ENCODE assay signal across 1 cellular context in genomic region chr5:81761270-81761669, GRCh38.
TF ChIP-seq lines count a peak whose summit lies in the region.

No MANE protein-coding gene starts in this region.

TF ChIP-seq in K562, 482 proteins besides CTCF, POLR2A, EP300 and RAD21:
- TF ChIP-seq TAF7 (tag; IDR thresholded peaks at IDR 0.05): no peak
- no peak for TF ChIP-seq GTF3C2 (IDR thresholded peaks at IDR 0.05; ENCODE audit: borderline replicate concordance, extremely low read depth, insufficient read length)
- no peak for TF ChIP-seq CGGBP1 (CRISPR knock-in tag; IDR thresholded peaks at IDR 0.05)
- TF ChIP-seq PKNOX1 (IDR thresholded peaks at IDR 0.05): peak; percentile 32; the same call in 1 of the 2 replicates
- TF ChIP-seq MYNN (IDR thresholded peaks at IDR 0.05): no peak
- TF ChIP-seq MYNN (CRISPR knock-in tag; IDR thresholded peaks at IDR 0.05): no peak
- 0 out of 2 replicates have a peak, but pooled peaks have one; percentile 16 for TF ChIP-seq MGA (IDR thresholded peaks at IDR 0.05)
- no peak for TF ChIP-seq RHOXF2B (CRISPR knock-in tag; conservative IDR thresholded peaks at IDR 0.05)
- TF ChIP-seq ZNF592 (IDR thresholded peaks at IDR 0.05): 0 out of 2 replicates have a peak, but pooled peaks have one; percentile 19
- no peak for TF ChIP-seq ZNF589 (CRISPR knock-in tag; IDR thresholded peaks at IDR 0.05; ENCODE audit: low read depth)
- TF ChIP-seq MTF1 (CRISPR knock-in tag; IDR thresholded peaks at IDR 0.05; ENCODE audit: borderline replicate concordance): no peak
- TF ChIP-seq ZNF79 (CRISPR knock-in tag; IDR thresholded peaks at IDR 0.05; ENCODE audit: low read depth): no peak
- TF ChIP-seq ZNF695 (CRISPR knock-in tag; IDR thresholded peaks at IDR 0.05): no peak
- TF ChIP-seq ZBTB9 (CRISPR knock-in tag; IDR thresholded peaks at IDR 0.05): no peak
- no peak for TF ChIP-seq SUPT5H (IDR thresholded peaks at IDR 0.05)
- TF ChIP-seq RBFOX2 (IDR thresholded peaks at IDR 0.05; ENCODE audit: low read depth, low read length): no peak
- no peak for TF ChIP-seq ZNF311 (CRISPR knock-in tag; IDR thresholded peaks at IDR 0.05)
- peak; percentile 96 for TF ChIP-seq ZNF316 (IDR thresholded peaks at IDR 0.05)
- no peak for TF ChIP-seq TAF9B (IDR thresholded peaks at IDR 0.05; ENCODE audit: partially characterized antibody)
- TF ChIP-seq MNT (conservative IDR thresholded peaks at IDR 0.05): peak; percentile 66 to 67; a peak in 3 of 4 replicates
- TF ChIP-seq MEIS2 (IDR thresholded peaks at IDR 0.05; ENCODE audit: partially characterized antibody): peak; percentile 63
- no peak for TF ChIP-seq ZFP36 (IDR thresholded peaks at IDR 0.05; ENCODE audit: low read depth, low read length, partially characterized antibody)
- TF ChIP-seq KLF16 (IDR thresholded peaks at IDR 0.05): no peak
- no peak for TF ChIP-seq CBFA2T3 (IDR thresholded peaks at IDR 0.05)
- TF ChIP-seq BMI1 (IDR thresholded peaks at IDR 0.05; ENCODE audit: low read length): no peak
- TF ChIP-seq MAFG (tag; conservative IDR thresholded peaks at IDR 0.05): peak; percentile 71
- TF ChIP-seq L3MBTL2 (IDR thresholded peaks at IDR 0.05): peak; percentile 23; the same call in 1 of the 2 replicates
- no peak for TF ChIP-seq KAT2B (IDR thresholded peaks at IDR 0.05; ENCODE audit: low read depth, low read length)
- TF ChIP-seq MAFK (IDR thresholded peaks at IDR 0.05; ENCODE audit: low read length): peak; percentile 56; the same call in 1 of the 2 replicates
- TF ChIP-seq NBN (IDR thresholded peaks at IDR 0.05; ENCODE audit: low read depth): no peak
- peak; percentile 88 for TF ChIP-seq C11orf30 (IDR thresholded peaks at IDR 0.05; ENCODE audit: low read depth)
- no peak for TF ChIP-seq HMGN3 (IDR thresholded peaks at IDR 0.05; ENCODE audit: borderline replicate concordance, extremely low read depth, insufficient read length, low read depth, low read length)
- no peak for TF ChIP-seq ZNF436 (CRISPR knock-in tag; IDR thresholded peaks at IDR 0.05)
- TF ChIP-seq FOXA3 (CRISPR knock-in tag; conservative IDR thresholded peaks at IDR 0.05 in 1 of 2, IDR thresholded peaks at IDR 0.05 in 1 of 2): no peak
- TF ChIP-seq ZBTB1 (CRISPR knock-in tag; IDR thresholded peaks at IDR 0.05; ENCODE audit: borderline replicate concordance, low read depth): no peak
- TF ChIP-seq CSDE1 (IDR thresholded peaks at IDR 0.05): no peak
- TF ChIP-seq CHCHD3 (CRISPR knock-in tag; IDR thresholded peaks at IDR 0.05): no peak
- TF ChIP-seq EP400 (IDR thresholded peaks at IDR 0.05): peak; percentile 36; the same call in 1 of the 2 replicates
- TF ChIP-seq MAFF (IDR thresholded peaks at IDR 0.05; ENCODE audit: low read length): peak; percentile 35; the same call in 1 of the 2 replicates
- TF ChIP-seq EHMT2 (IDR thresholded peaks at IDR 0.05): no peak
- no peak for TF ChIP-seq HNRNPUL1 (IDR thresholded peaks at IDR 0.05; ENCODE audit: low read length)
